Comparison of ENCODE assay signal across 9 cellular contexts in the genomic region with DNA sequence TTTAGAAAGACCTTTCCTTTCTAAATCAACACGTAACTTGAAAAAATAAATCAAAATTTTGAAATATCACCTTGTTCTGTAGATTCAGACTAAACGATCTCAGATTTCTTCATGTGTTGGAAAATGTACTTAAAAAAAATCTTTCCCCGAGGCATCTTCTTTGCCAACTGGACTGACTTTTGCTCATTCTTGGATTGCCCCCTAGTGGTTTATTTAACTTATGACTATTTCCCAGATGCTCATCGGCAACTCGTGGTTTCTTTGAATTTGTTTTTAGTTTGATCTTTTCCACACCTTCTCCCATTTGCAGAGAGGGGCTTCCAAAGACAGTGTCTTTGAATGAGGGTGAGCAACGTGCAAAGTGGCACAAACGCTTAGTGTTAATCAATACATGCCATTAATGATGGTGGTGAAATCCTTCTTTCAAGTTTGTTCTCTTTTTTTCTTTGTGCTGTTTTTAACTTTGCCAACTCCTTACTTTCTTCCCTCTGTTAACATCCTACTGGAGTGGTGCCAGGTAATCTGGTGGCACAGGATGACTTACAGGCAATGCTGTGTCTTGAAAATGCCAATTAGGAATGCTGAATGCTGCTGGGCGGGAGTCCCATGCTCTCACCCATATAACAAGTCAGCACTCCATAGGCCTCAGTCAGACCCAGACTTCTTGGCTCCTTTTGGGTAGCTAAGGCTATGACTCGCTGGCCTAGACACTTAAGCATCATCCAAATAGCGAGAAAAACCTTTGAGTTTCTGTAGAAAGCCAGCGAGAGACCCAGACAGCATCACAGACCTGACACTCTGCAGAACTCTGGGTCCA. TPM values are rescaled to one million over a fixed set of nuclear protein-coding genes. Genes with fewer than 3 reads are reported as not detected.
DNase-seq lines count a peak whose midpoint lies in the region; ATAC-seq, FAIRE-seq and TF ChIP-seq lines count a peak whose summit lies in the region.
"Had no signal": no experiment of that assay in that cellular context is flagged by ENCODE, and none has a peak within 500 bp of the region (broad histone marks: within the 10 kb centered on the region; RNA-seq: fewer than 3 reads in every experiment).

No MANE protein-coding gene starts in this region.

- TF ChIP-seq CTCF in DND-41 (IDR thresholded peaks at IDR 0.05; ENCODE audit: borderline replicate concordance, extremely low read depth, low read length, poor library complexity, severe bottlenecking) (peak; percentile 74), adrenal gland (IDR thresholded peaks at IDR 0.05) (peak; percentile 80 to 87 (median 83)), hepatocyte (IDR thresholded peaks at IDR 0.05; ENCODE audit: poor library complexity) (peak; percentile 82)

- H2AFZ ChIP-seq in DND-41 (ENCODE audit: low read depth, low read length) (no peak overlapping the region), hepatocyte (peak overlapping the region; percentile 15)

- ATAC-seq in DND-41 (ENCODE audit: insufficient read depth, low read depth) (peak; percentile 69), HG02885 (IDR thresholded peaks at IDR 0.05; ENCODE audit: poor library complexity, unreplicated experiment) (peak; percentile 68), HG03469 (IDR thresholded peaks at IDR 0.05; ENCODE audit: unreplicated experiment) (no peak), HG03139 (IDR thresholded peaks at IDR 0.05; ENCODE audit: unreplicated experiment) (no peak)

- no peak overlapping the region for H3K9ac ChIP-seq in DND-41 (ENCODE audit: low read depth, low read length)

- no peak overlapping the region for H3K27ac ChIP-seq in DND-41 (ENCODE audit: low read length)
- H3K27ac ChIP-seq in adrenal gland, result no peak overlapping the region
- no peak overlapping the region for H3K27ac ChIP-seq in hepatocyte
- H3K27ac ChIP-seq in small intestine (ENCODE audit: low read depth in 1 of 2, low read length in 1 of 2), result no peak overlapping the region

- WGBS in adrenal gland, 4 donors, result 22 to 24% (median 23%) methylated on average over 11 of the region's 11 CpGs
- WGBS in hepatocyte (ENCODE audit: low lambda C conversion rate, missing lambda C conversion rate), result 21% methylated on average over 11 of the region's 11 CpGs
- WGBS in small intestine, 3 donors, result 24 to 27% (median 26%) methylated on average over 11 of the region's 11 CpGs

- DNase-seq in DND-41 (peak; percentile 7), NCI-H226 (peak; percentile 33), adrenal gland (no peak), hepatocyte (ENCODE audit: low spot score) (peak; percentile 79), small intestine (peak; percentile 59)

- no peak for FAIRE-seq in small intestine (lab: Jason Lieb, UNC)

- no peaks in the 10 kb centered on the region for H3K9me2 ChIP-seq in hepatocyte (replicated peaks; ENCODE audit: insufficient read depth)

- intact Hi-C loops in adrenal gland (cut with DNase I), result loop anchor here in 1 of 2 donors (5.0 to 10.0 kb wide), 2 partner anchors 204 to 361 kb away; no protein-coding TSS in a partner anchor

- H3K36me3 ChIP-seq in DND-41 (ENCODE audit: insufficient read depth, low read length) (no peaks in the 10 kb centered on the region), adrenal gland (replicated peaks in 1 of 2) (no peaks in the 10 kb centered on the region), hepatocyte (replicated peaks; ENCODE audit: insufficient read depth, low read depth) (no peaks in the 10 kb centered on the region), small intestine (ENCODE audit: control insufficient read depth in 2 of 2, insufficient read depth in 2 of 2, low read length in 2 of 2) (no peaks in the 10 kb centered on the region)

- H3K9me3 ChIP-seq in DND-41 (ENCODE audit: insufficient read depth, low read length, severe bottlenecking) (no peaks in the 10 kb centered on the region), adrenal gland (replicated peaks in 1 of 3) (no peaks in the 10 kb centered on the region), hepatocyte (ENCODE audit: low read depth) (no peaks in the 10 kb centered on the region), small intestine (ENCODE audit: control insufficient read depth, low read depth) (no peaks in the 10 kb centered on the region)

- no peak for TF ChIP-seq POLR2A in adrenal gland (IDR thresholded peaks at IDR 0.05)

- H3K4me2 ChIP-seq in DND-41 (ENCODE audit: insufficient read depth, low read length) (no peak overlapping the region), hepatocyte (no peak overlapping the region)

- no peaks in the 10 kb centered on the region; the same call in 1 of the 2 replicates for H3K4me1 ChIP-seq in DND-41 (ENCODE audit: insufficient read depth, low read length)
- H3K4me1 ChIP-seq in adrenal gland (replicated peaks in 1 of 2), result peaks cover 0 to 7% of the 10 kb centered on the region in 2 donors
- H3K4me1 ChIP-seq in hepatocyte (ENCODE audit: insufficient read depth), result peaks cover 9% of the 10 kb centered on the region
- no peaks in the 10 kb centered on the region for H3K4me1 ChIP-seq in small intestine (ENCODE audit: control insufficient read depth in 2 of 2, insufficient read depth in 1 of 2, low read depth in 1 of 2, low read length in 1 of 2)

- H3K79me2 ChIP-seq in DND-41 (ENCODE audit: insufficient read depth, low read length) (no peaks in the 10 kb centered on the region), hepatocyte (no peaks in the 10 kb centered on the region)

- H4K20me1 ChIP-seq in DND-41 (ENCODE audit: insufficient read depth, low read length) (no peaks in the 10 kb centered on the region), hepatocyte (ENCODE audit: insufficient read depth, poor library complexity, severe bottlenecking) (no peaks in the 10 kb centered on the region)

- H3K27me3 ChIP-seq in DND-41 (ENCODE audit: insufficient read depth, low read length, poor library complexity) (peaks cover 15% of the 10 kb centered on the region), adrenal gland (no peaks in the 10 kb centered on the region), hepatocyte (no peaks in the 10 kb centered on the region), small intestine (ENCODE audit: control insufficient read depth in 2 of 2, insufficient read depth in 2 of 2, low read length in 2 of 2) (no peaks in the 10 kb centered on the region)

- H3K4me3 ChIP-seq in DND-41 (ENCODE audit: low read depth in 1 of 2, low read length in 2 of 2), result no peak overlapping the region
- H3K4me3 ChIP-seq in adrenal gland, result no peak overlapping the region
- no peak overlapping the region for H3K4me3 ChIP-seq in hepatocyte
- H3K4me3 ChIP-seq in small intestine (ENCODE audit: low read depth in 1 of 2, low read length in 2 of 2), result no peak overlapping the region
- H3K4me3 ChIP-seq: skin epidermis had no signal

RNA-seq across cellular contexts. Expression of a gene that starts 18.3 kb away (rescaled TPM):
- total RNA-seq in adrenal gland, result 10 to 100 TPM; 16.2 to 49.4 (median 41.4) TPM
- 10 to 100 TPM in 1 of 3 donors, 1 to 10 TPM in 2; 5.1 to 27.7 (median 9.5) TPM for polyA plus RNA-seq in adrenal gland
- total RNA-seq in hepatocyte, result 46.0 and 61.7 TPM in 2 replicates
- polyA plus RNA-seq in hepatocyte, result 44.9 and 53.7 TPM in 2 replicates
- polyA plus RNA-seq in small intestine, result 10 to 100 TPM in 1 of 3 donors, 1 to 10 TPM in 1, under 1 TPM in 1; 0.89 to 25.6 (median 1.4) TPM

Comparison
In these comparisons a context has a peak if more than half of its experiments do, and no peak if none do; other contexts are left out.
1. ATAC-seq: peak in DND-41 (single experiment) and HG02885 (single experiment); none in HG03469 (single experiment) and HG03139 (single experiment).
2. DNase-seq: peak in DND-41 (single experiment), NCI-H226 (single experiment), hepatocyte (single experiment) and small intestine (single experiment); none in adrenal gland (0 of 7).
3. Peak in every context shown above with its lines, with median percentiles within 50 percentile points of each other: CTCF ChIP-seq.